Comparison of ENCODE assay signal across 1 cellular context in the genomic region with DNA sequence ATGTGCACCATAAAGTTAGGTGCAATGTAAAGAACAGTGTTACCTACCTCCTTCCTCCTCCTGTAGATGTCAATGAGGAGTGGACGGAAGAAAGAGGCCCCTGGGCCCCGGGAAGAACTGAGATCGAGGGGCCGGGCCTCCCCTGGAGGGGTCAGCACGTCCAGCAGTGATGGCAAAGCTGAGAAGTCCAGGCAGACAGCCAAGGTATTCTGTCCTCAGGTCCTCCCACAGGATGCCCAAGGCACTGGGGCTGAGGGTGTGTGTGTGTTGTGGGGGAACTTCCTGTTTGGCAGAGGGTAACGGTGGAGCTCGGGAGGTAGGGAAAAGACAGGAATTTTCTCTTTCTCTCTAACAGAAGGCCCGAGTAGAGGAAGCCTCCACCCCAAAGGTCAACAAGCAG.
TF ChIP-seq lines count a peak whose summit lies in the region.

No MANE protein-coding gene starts in this region.

TF ChIP-seq in endothelial cell of umbilical vein, 7 proteins besides CTCF, POLR2A, EP300 and RAD21:
- no peak for TF ChIP-seq GATA2 (IDR thresholded peaks at IDR 0.05; ENCODE audit: insufficient read depth, insufficient read length, low read depth, low read length)
- no peak for TF ChIP-seq POLR2AphosphoS5 (IDR thresholded peaks at IDR 0.05; ENCODE audit: insufficient read depth, low read depth, low read length)
- TF ChIP-seq, protein P1, sequence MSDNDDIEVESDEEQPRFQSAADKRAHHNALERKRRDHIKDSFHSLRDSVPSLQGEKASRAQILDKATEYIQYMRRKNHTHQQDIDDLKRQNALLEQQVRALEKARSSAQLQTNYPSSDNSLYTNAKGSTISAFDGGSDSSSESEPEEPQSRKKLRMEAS (IDR thresholded peaks at IDR 0.05; ENCODE audit: insufficient read depth, insufficient read length) = no peak
